8 cellular contexts compared by ENCODE assay signal in genomic region chr3:186241910-186242821, GRCh38.
DNase-seq lines count a peak whose midpoint lies in the region; ATAC-seq and TF ChIP-seq lines count a peak whose summit lies in the region.

No MANE protein-coding gene starts in this region.

- H3K9me3 ChIP-seq in DND-41 (ENCODE audit: insufficient read depth, low read length, severe bottlenecking): no peaks in the 10 kb centered on the region
- no peaks in the 10 kb centered on the region for H3K9me3 ChIP-seq in gastrocnemius medialis

- no peak overlapping the region for H3K9ac ChIP-seq in DND-41 (ENCODE audit: low read depth, low read length)

- peak; percentile 58 for TF ChIP-seq CTCF in DND-41 (IDR thresholded peaks at IDR 0.05; ENCODE audit: borderline replicate concordance, extremely low read depth, low read length, poor library complexity, severe bottlenecking)
- peak; percentile 54 to 71 (median 62) for TF ChIP-seq CTCF in gastrocnemius medialis (IDR thresholded peaks at IDR 0.05 in 4 of 5, conservative IDR thresholded peaks at IDR 0.05 in 1 of 5)
- no peak for TF ChIP-seq CTCF in mesothelial cell of epicardium (IDR thresholded peaks at IDR 0.05; ENCODE audit: unreplicated experiment)

- H3K79me2 ChIP-seq in DND-41 (ENCODE audit: insufficient read depth, low read length): no peaks in the 10 kb centered on the region

- intact Hi-C loops in gastrocnemius medialis (cut with DNase I; ENCODE audit: low total_unique reads): loop anchor here (1.0 to 2.0 kb wide), 3 partner anchors 22 to 259 kb away; partner anchors contain the start of gene ETV5

- H3K27me3 Mint-ChIP-seq in mesothelial cell of epicardium (ENCODE audit: low read depth): peaks cover 2% of the 10 kb centered on the region

- ATAC-seq in DND-41 (ENCODE audit: insufficient read depth, low read depth) (peak; percentile 79), GM21360 (IDR thresholded peaks at IDR 0.05; ENCODE audit: unreplicated experiment) (peak; percentile 83), HG03571 (IDR thresholded peaks at IDR 0.05; ENCODE audit: unreplicated experiment) (peak; percentile 72), gastrocnemius medialis (peak; percentile 79 to 88)

- no peaks in the 10 kb centered on the region for H3K36me3 Mint-ChIP-seq in mesothelial cell of epicardium

- DNase-seq in DND-41: peak; percentile 43
- DNase-seq in RPMI8226: peak; percentile 95
- DNase-seq in anterior cingulate cortex (lab: John Stamatoyannopoulos, UW): peak in 46 of 58 donors; percentile 9 to 73 (median 46)
- peak; percentile 23 to 63 for DNase-seq in hippocampal formation (lab: John Stamatoyannopoulos, UW)
- DNase-seq in gastrocnemius medialis: peak; percentile 61 to 84
- DNase-seq in mesothelial cell of epicardium (ENCODE audit: low spot score in 2 of 2, unreplicated experiment in 2 of 2): no peak

- in situ Hi-C loops in gastrocnemius medialis (cut with MboI; ENCODE audit: low sequenced_read_pairs in 4 of 4): loop anchor here (10.0 kb wide), 1 partner anchor 257 kb away; no protein-coding TSS in a partner anchor

- no peak overlapping the region for H3K27ac ChIP-seq in DND-41 (ENCODE audit: low read length)
- peak overlapping the region; percentile 85 to 88 (median 86) for H3K27ac ChIP-seq in gastrocnemius medialis

- no peak overlapping the region for H3K4me2 ChIP-seq in DND-41 (ENCODE audit: insufficient read depth, low read length)

- H3K36me3 ChIP-seq in DND-41 (ENCODE audit: insufficient read depth, low read length) (no peaks in the 10 kb centered on the region), gastrocnemius medialis (no peaks in the 10 kb centered on the region)

- H3K4me1 ChIP-seq in DND-41 (ENCODE audit: insufficient read depth, low read length) (no peaks in the 10 kb centered on the region), gastrocnemius medialis (peaks cover 25 to 28% of the 10 kb centered on the region in 2 donors)

- TF ChIP-seq POLR2A in gastrocnemius medialis (IDR thresholded peaks at IDR 0.05): peak in 1 of 2 donors; percentile 21

- H3K27ac Mint-ChIP-seq in mesothelial cell of epicardium: no peak overlapping the region

- no peaks in the 10 kb centered on the region for H3K4me1 Mint-ChIP-seq in mesothelial cell of epicardium

- H4K20me1 ChIP-seq in DND-41 (ENCODE audit: insufficient read depth, low read length): no peaks in the 10 kb centered on the region; the same call in 1 of the 2 replicates

- H3K27me3 ChIP-seq in DND-41 (ENCODE audit: insufficient read depth, low read length, poor library complexity): peaks cover 5% of the 10 kb centered on the region
- H3K27me3 ChIP-seq in gastrocnemius medialis: no peaks in the 10 kb centered on the region

- H3K4me3 ChIP-seq in DND-41 (ENCODE audit: low read depth in 1 of 2, low read length in 2 of 2) (no peak overlapping the region), gastrocnemius medialis (peak overlapping the region; percentile 30 to 59 (median 54))

- no peak overlapping the region for H3K4me3 Mint-ChIP-seq in mesothelial cell of epicardium

- no peaks in the 10 kb centered on the region for H3K9me3 Mint-ChIP-seq in mesothelial cell of epicardium

- no peak overlapping the region for H2AFZ ChIP-seq in DND-41 (ENCODE audit: low read depth, low read length)

Comparison
In these comparisons a context has a peak if more than half of its experiments do, and no peak if none do; other contexts are left out.
1. DNase-seq: peak in DND-41 (single experiment), RPMI8226 (single experiment), anterior cingulate cortex (46 of 58), hippocampal formation (2 of 2) and gastrocnemius medialis (2 of 2); none in mesothelial cell of epicardium (0 of 2).
2. H3K4me3 ChIP-seq: peak in gastrocnemius medialis (4 of 4); none in DND-41 (0 of 2).
3. Peak in every context shown above with its lines, with median percentiles within 50 percentile points of each other: ATAC-seq.